8 cellular contexts compared by ENCODE assay signal in genomic region chr14:91946313-91947195, GRCh38. TPM values are rescaled to one million over a fixed set of nuclear protein-coding genes. Genes with fewer than 3 reads are reported as not detected.
DNase-seq lines count a peak whose midpoint lies in the region; ATAC-seq lines count a peak whose summit lies in the region.

No MANE protein-coding gene starts in this region.

- H3K27me3 ChIP-seq in mononuclear cell (ENCODE audit: insufficient read depth, low read length) (peaks cover 26% of the 10 kb centered on the region), aorta (ENCODE audit: control insufficient read depth in 1 of 2, insufficient read depth in 2 of 2, low read length in 1 of 2) (no peaks in the 10 kb centered on the region)

- ATAC-seq in Right ventricle myocardium inferior (peak; percentile 1), aorta (ENCODE audit: low FRiP score) (peak; percentile 5), GM18873 (IDR thresholded peaks at IDR 0.05; ENCODE audit: low FRiP score, unreplicated experiment) (no peak)
- no peak for ATAC-seq in activated CD4-positive, CD25-positive, alpha-beta regulatory T cell treated with anti-CD3 and anti-CD28 coated beads, Interleukin-2, amount 50 U/mL, for 24 hours

- peaks cover 14% of the 10 kb centered on the region for H3K4me1 ChIP-seq in mononuclear cell (ENCODE audit: insufficient read depth, low read length)
- H3K4me1 ChIP-seq in aorta (ENCODE audit: control insufficient read depth in 1 of 2, insufficient read depth in 2 of 2, low read length in 2 of 2): peaks cover 0 to 2% of the 10 kb centered on the region in 2 donors

- H3K4me3 ChIP-seq in mononuclear cell (ENCODE audit: low read length): peak overlapping the region; percentile 18
- H3K4me3 ChIP-seq in aorta (ENCODE audit: low read length in 2 of 2): peak overlapping the region; percentile 100

- DNase-seq in Right ventricle myocardium inferior (ENCODE audit: missing footprints) (no peak), cardiac septum (ENCODE audit: low spot score) (no peak), aorta (no peak), SK-N-DZ (ENCODE audit: low spot score) (no peak)

- H3K4me1 Mint-ChIP-seq in dendritic cell treated with granulocyte-macrophage colony-stimulating factor and Interleukin-4, amounts not matched to agents 40 ng/mL and 50 ng/mL, for 4 days (ENCODE audit: low read depth): peaks cover 25% of the 10 kb centered on the region

- H3K9me3 Mint-ChIP-seq in dendritic cell treated with granulocyte-macrophage colony-stimulating factor and Interleukin-4, amounts not matched to agents 40 ng/mL and 50 ng/mL, for 4 days: no peaks in the 10 kb centered on the region

- peak overlapping the region; percentile 71 to 98 for H3K27ac ChIP-seq in aorta (ENCODE audit: low read depth in 1 of 2, low read length in 2 of 2)

- H3K36me3 Mint-ChIP-seq in dendritic cell treated with granulocyte-macrophage colony-stimulating factor and Interleukin-4, amounts not matched to agents 40 ng/mL and 50 ng/mL, for 4 days (ENCODE audit: low read depth): no peaks in the 10 kb centered on the region

- WGBS in aorta, 2 donors: 1 to 4% methylated on average over 20 of the region's 20 CpGs

- H3K27me3 Mint-ChIP-seq in dendritic cell treated with granulocyte-macrophage colony-stimulating factor and Interleukin-4, amounts not matched to agents 40 ng/mL and 50 ng/mL, for 4 days: peaks cover 24% of the 10 kb centered on the region

- H3K9me3 ChIP-seq in mononuclear cell (ENCODE audit: low read depth, low read length): no peaks in the 10 kb centered on the region
- no peaks in the 10 kb centered on the region for H3K9me3 ChIP-seq in aorta (ENCODE audit: control insufficient read depth, low read length)

- no peak overlapping the region for H3K27ac Mint-ChIP-seq in dendritic cell treated with granulocyte-macrophage colony-stimulating factor and Interleukin-4, amounts not matched to agents 40 ng/mL and 50 ng/mL, for 4 days

- intact Hi-C loops in Right ventricle myocardium inferior (cut with DNase I) (no loop called here), cardiac septum (cut with DNase I) (no loop called here), aorta (cut with DNase I) (loop anchor here (2.0 to 5.0 kb wide), 3 partner anchors 36 to 51 kb away; no protein-coding TSS in a partner anchor)
- intact Hi-C loops in dendritic cell treated with granulocyte-macrophage colony-stimulating factor and Interleukin-4, amounts not matched to agents 40 ng/mL and 50 ng/mL, for 4 days (cut with micrococcal nuclease): no loop called here

- peaks cover 0 to 2% of the 10 kb centered on the region in 2 donors for H3K36me3 ChIP-seq in aorta (ENCODE audit: control insufficient read depth in 1 of 2, insufficient read depth in 2 of 2, low read length in 1 of 2)

- peak overlapping the region; percentile 80 for H3K4me3 Mint-ChIP-seq in dendritic cell treated with granulocyte-macrophage colony-stimulating factor and Interleukin-4, amounts not matched to agents 40 ng/mL and 50 ng/mL, for 4 days

RNA-seq across cellular contexts. Expression of gene FBLN5, which starts 0.9 kb away (rescaled TPM):
- total RNA-seq in Right ventricle myocardium inferior: 85.3 TPM
- total RNA-seq in cardiac septum: 31.8 TPM
- 0.63 TPM for total RNA-seq in mononuclear cell
- total RNA-seq in aorta: 100 to 1,000 TPM; 407 to 431 TPM
- 100 to 1,000 TPM; 375 to 735 TPM for polyA plus RNA-seq in aorta
- not detected in 2 replicates for polyA plus RNA-seq in SK-N-DZ (2014; cell fraction: cytosol; rRNA removed)
- polyA plus RNA-seq in SK-N-DZ (2014; cell fraction: nucleus; rRNA removed): not detected in 2 replicates

Comparison
In these comparisons a context has a peak if more than half of its experiments do, and no peak if none do; other contexts are left out.
1. ATAC-seq: peak in Right ventricle myocardium inferior (single experiment) and aorta (single experiment); none in GM18873 (single experiment) and activated CD4-positive, CD25-positive, alpha-beta regulatory T cell treated with anti-CD3 and anti-CD28 coated beads, Interleukin-2, amount 50 U/mL, for 24 hours (0 of 2).
2. RNA of gene FBLN5, which starts 0.9 kb away (total RNA-seq): 407 to 431 TPM in aorta, 85.3 TPM in Right ventricle myocardium inferior (single experiment) and 31.8 TPM in cardiac septum (single experiment); 0.63 TPM in mononuclear cell (single experiment); every median in the first group is over 10 times any median in the second.
3. intact Hi-C loops: an anchor here in aorta (2.0 to 5.0 kb wide); none called in Right ventricle myocardium inferior, cardiac septum and dendritic cell treated with granulocyte-macrophage colony-stimulating factor and Interleukin-4, amounts not matched to agents 40 ng/mL and 50 ng/mL, for 4 days.